In the genomic region with DNA sequence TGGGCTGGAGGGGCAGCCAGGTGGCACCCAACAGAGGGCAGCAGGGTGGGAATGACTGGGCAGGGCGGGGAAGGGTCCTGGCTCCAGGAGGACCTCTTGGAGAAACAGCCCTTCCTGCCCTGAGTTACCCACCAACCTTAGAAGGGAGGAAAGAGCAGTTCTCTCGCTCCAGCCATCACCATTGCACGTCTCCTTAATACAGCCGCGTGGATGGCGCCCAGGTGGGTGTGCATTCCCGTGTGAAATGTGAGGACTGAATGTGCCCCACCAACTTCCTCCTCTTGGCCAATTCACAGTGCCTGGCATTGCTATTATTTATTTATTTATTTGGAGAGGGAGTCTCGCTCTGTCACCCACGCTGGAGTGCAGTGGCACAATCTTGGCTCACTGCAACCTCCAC, we compare ENCODE assay signal across 6 cellular contexts.
"Had no signal": no experiment of that assay in that cellular context is flagged by ENCODE, and none has a peak within 500 bp of the region (broad histone marks: within the 10 kb centered on the region; RNA-seq: fewer than 3 reads in every experiment).

No MANE protein-coding gene starts in this region.

- H3K27ac ChIP-seq: HL-60 had no signal

- ATAC-seq: GM23338, HepG2, K562 had no signal

- H3K4me3 ChIP-seq: GM23338, K562 had no signal

- H3K4me2 ChIP-seq: GM23338 had no signal

- DNase-seq: H9, HCEC 1CT had no signal

- H2AFZ ChIP-seq: GM23338 had no signal

- H3K27ac Mint-ChIP-seq: H9 had no signal

- H3K4me1 Mint-ChIP-seq: GM23338, H9 had no signal

- H3K4me3 Mint-ChIP-seq: GM23338, H9 had no signal
